25 cellular contexts compared by ENCODE assay signal in genomic region chr3:148162132-148162531, GRCh38.
DNase-seq lines count a peak whose midpoint lies in the region; ATAC-seq and TF ChIP-seq lines count a peak whose summit lies in the region.
"Had no signal": no experiment of that assay in that cellular context is flagged by ENCODE, and none has a peak within 500 bp of the region (broad histone marks: within the 10 kb centered on the region; RNA-seq: fewer than 3 reads in every experiment).

No MANE protein-coding gene starts in this region.

- H3K79me2 ChIP-seq in SK-N-SH (ENCODE audit: insufficient read depth), result no peaks in the 10 kb centered on the region
- H3K79me2 ChIP-seq: hepatocyte had no signal

- no peaks in the 10 kb centered on the region for H4K20me1 ChIP-seq in SK-N-SH (ENCODE audit: insufficient read depth)

- H2BK5ac ChIP-seq in neuronal stem cell (ENCODE audit: low read length), result no peak overlapping the region

- H3K79me1 ChIP-seq in neuronal stem cell (ENCODE audit: low read depth, low read length), result no peaks in the 10 kb centered on the region

- no peak overlapping the region for H3K4me3 ChIP-seq in SK-N-SH (ENCODE audit: low read depth in 2 of 2, low read length in 1 of 2)
- no peak overlapping the region for H3K4me3 ChIP-seq in astrocyte of the spinal cord (ENCODE audit: low read depth, low read length)
- H3K4me3 ChIP-seq in neuronal stem cell (ENCODE audit: low read length in 2 of 2), result no peak overlapping the region
- H3K4me3 ChIP-seq: hepatocyte, K562, smooth muscle cell, stomach, uterus had no signal

- no peaks in the 10 kb centered on the region for H3K9me3 ChIP-seq in SK-N-SH
- H3K9me3 ChIP-seq in neuronal stem cell (replicated peaks in 1 of 2; ENCODE audit: control insufficient read depth in 2 of 2, insufficient read depth in 1 of 2, low read depth in 1 of 2, low read length in 2 of 2), result no peaks in the 10 kb centered on the region
- H3K9me3 ChIP-seq: stomach, uterus had no signal

- H4K8ac ChIP-seq in neuronal stem cell (ENCODE audit: low read depth, low read length), result no peak overlapping the region

- no peaks in the 10 kb centered on the region for H3K9me2 ChIP-seq in SK-N-SH

- in situ Hi-C loops in astrocyte of the spinal cord (cut with HindIII; ENCODE audit: low sequenced_read_pairs), result no loop called here

- TF ChIP-seq CTCF in SK-N-SH (IDR thresholded peaks at IDR 0.05), result peak; percentile 15; the same call in 1 of the 2 replicates
- peak; percentile 33 for TF ChIP-seq CTCF in astrocyte of the spinal cord (IDR thresholded peaks at IDR 0.05; ENCODE audit: low read depth, low read length)

- H3F3A ChIP-seq in SK-N-SH (replicated peaks; ENCODE audit: insufficient read depth), result peaks cover 3% of the 10 kb centered on the region

- H2BK12ac ChIP-seq in neuronal stem cell (ENCODE audit: low read length), result no peak overlapping the region

- H2BK15ac ChIP-seq in neuronal stem cell (ENCODE audit: low read length), result no peak overlapping the region

- POLR2A ChIA-PET in SK-N-SH (lab: Yijun Ruan, JAX), result no interaction called here

- CTCF ChIA-PET in SK-N-SH (lab: Yijun Ruan, JAX), result interaction anchor here (0.6 to 1.9 kb wide), 6 partner anchors 12 to 572 kb away, joined by 3 to 5 read pairs (median 3); no protein-coding TSS in a partner anchor

- H3K4me1 ChIP-seq in SK-N-SH (ENCODE audit: control insufficient read depth in 1 of 2, insufficient read depth in 2 of 2, low read depth in 1 of 2, low read length in 1 of 2) (no peaks in the 10 kb centered on the region), neuronal stem cell (ENCODE audit: control insufficient read depth in 2 of 2, insufficient read depth in 1 of 2, low read depth in 1 of 2, low read length in 2 of 2) (no peaks in the 10 kb centered on the region)
- H3K4me1 ChIP-seq: stomach, uterus had no signal

- H2AK5ac ChIP-seq in neuronal stem cell (ENCODE audit: low read depth, low read length), result no peak overlapping the region

- no peak overlapping the region for H3K18ac ChIP-seq in neuronal stem cell (ENCODE audit: low read length)

- no peak for DNase-seq in SK-N-SH
- DNase-seq in astrocyte of the spinal cord (ENCODE audit: low read depth, low spot score), result peak; percentile 29
- peak; percentile 7 for DNase-seq in iPS-NIHi11 (ENCODE audit: low spot score)
- no peak for DNase-seq in NCI-H2171 (lab: John Stamatoyannopoulos, UW)
- DNase-seq in dermis blood vessel endothelial cell, result no peak
- DNase-seq in ecto neural progenitor cell (ENCODE audit: low spot score), result no peak
- DNase-seq in neuronal stem cell (ENCODE audit: low spot score), result no peak
- DNase-seq: activated CD4-positive, alpha-beta memory T cell treated with anti-CD3 and anti-CD28 coated beads for 36 hours; activated naive CD4-positive, alpha-beta T cell treated with anti-CD3 and anti-CD28 coated beads for 36 hours; activated T-cell treated with anti-CD3 and anti-CD28 coated beads, Interleukin-2, amount 50 U/mL, for 1 hour; CD4-positive, alpha-beta T cell; DMS79; kidney glomerular epithelial cell; NCI-H1930; NCI-H446 treated with DMSO at 0.1 percent for 48 hours; nephron progenitor cell; SHP77; stimulated activated CD4-positive, alpha-beta T cell treated with anti-CD3 and anti-CD28 coated beads, Interleukin-4, amount 100 ng/mL, for 1 hour; stomach; T-helper 1 cell; uterus had no signal

- H3K23ac ChIP-seq in neuronal stem cell (ENCODE audit: low read depth, low read length, poor library complexity), result no peak overlapping the region

- no peak overlapping the region for H3K4me2 ChIP-seq in SK-N-SH
- no peak overlapping the region for H3K4me2 ChIP-seq in neuronal stem cell (ENCODE audit: insufficient read depth, low read length, poor library complexity, severe bottlenecking)
- H3K4me2 ChIP-seq: hepatocyte, smooth muscle cell had no signal

- no peak overlapping the region for H4K91ac ChIP-seq in neuronal stem cell (ENCODE audit: low read depth, low read length, poor library complexity)

- H3K36me3 ChIP-seq in SK-N-SH (replicated peaks in 1 of 2; ENCODE audit: control insufficient read depth in 1 of 2, insufficient read depth in 2 of 2, low read length in 1 of 2), result no peaks in the 10 kb centered on the region
- no peaks in the 10 kb centered on the region for H3K36me3 ChIP-seq in neuronal stem cell (replicated peaks in 1 of 2; ENCODE audit: control insufficient read depth in 2 of 2, insufficient read depth in 2 of 2, low read length in 2 of 2)
- H3K36me3 ChIP-seq: stomach, uterus had no signal

- ATAC-seq in SK-N-SH treated with all-trans-retinoic acid at 6 μM for 48 hours, result no peak
- ATAC-seq: K562 had no signal

- whole genome bisulfite sequencing in SK-N-SH (ENCODE audit: low lambda C conversion rate), result 35% methylated on average over 2 of the region's 2 CpGs
- no CpG with 5 or more reads among the region's 2 CpGs for WGBS in neuronal stem cell (ENCODE audit: extremely low coverage in 2 of 2, insufficient read length in 2 of 2, insufficient replicate concordance in 1 of 2), 2 donors

- H3K14ac ChIP-seq in neuronal stem cell (ENCODE audit: low read length), result no peak overlapping the region

- H2AFZ ChIP-seq in SK-N-SH (ENCODE audit: low read depth) (no peak overlapping the region), neuronal stem cell (ENCODE audit: low read length) (no peak overlapping the region)
- H2AFZ ChIP-seq: hepatocyte had no signal

- H3K4ac ChIP-seq in neuronal stem cell (ENCODE audit: low read length), result no peak overlapping the region

- no peaks in the 10 kb centered on the region for H3K27me3 ChIP-seq in SK-N-SH (ENCODE audit: insufficient read depth)
- no peaks in the 10 kb centered on the region for H3K27me3 ChIP-seq in neuronal stem cell (ENCODE audit: control insufficient read depth in 3 of 3, insufficient read depth in 3 of 3, low read depth in 1 of 3, low read length in 3 of 3)
- H3K27me3 ChIP-seq: hepatocyte, stomach, uterus had no signal

- H3K9ac ChIP-seq in SK-N-SH (no peak overlapping the region), neuronal stem cell (ENCODE audit: low read depth, low read length, poor library complexity) (no peak overlapping the region)

- no peak overlapping the region for H2BK120ac ChIP-seq in neuronal stem cell (ENCODE audit: low read depth, low read length)

- no peak for TF ChIP-seq EP300 in SK-N-SH (IDR thresholded peaks at IDR 0.05; ENCODE audit: borderline replicate concordance in 1 of 2, low read depth in 1 of 2, low read length in 1 of 2)

- TF ChIP-seq RAD21 in SK-N-SH (IDR thresholded peaks at IDR 0.05; ENCODE audit: low read length), result peak; percentile 61

- H3K27ac ChIP-seq in SK-N-SH (ENCODE audit: low read depth in 2 of 2, low read length in 1 of 2) (no peak overlapping the region), neuronal stem cell (replicated peaks; ENCODE audit: low read length) (no peak overlapping the region)
- H3K27ac ChIP-seq: hepatocyte, stomach, uterus had no signal

TF ChIP-seq in SK-N-SH, 30 proteins besides CTCF, POLR2A, EP300 and RAD21:
- peak; percentile 27; the same call in 1 of the 2 replicates for TF ChIP-seq SMC3 (IDR thresholded peaks at IDR 0.05; ENCODE audit: low read depth, low read length)
- TF ChIP-seq GATA2 (CRISPR knock-in tag; IDR thresholded peaks at IDR 0.05), result no peak

TF ChIP-seq in SK-N-SH treated with all-trans-retinoic acid at 6 μM for 48 hours, 23 proteins besides CTCF, POLR2A, EP300 and RAD21:
- TF ChIP-seq TCF4 (CRISPR knock-in tag; IDR thresholded peaks at IDR 0.05; ENCODE audit: borderline replicate concordance) (no peak), ZC3H10 (CRISPR knock-in tag; IDR thresholded peaks at IDR 0.05) (no peak), RARB (CRISPR knock-in tag; IDR thresholded peaks at IDR 0.05) (no peak), ZFP3 (CRISPR knock-in tag; IDR thresholded peaks at IDR 0.05) (no peak), TSHZ2 (CRISPR knock-in tag; IDR thresholded peaks at IDR 0.05) (no peak), ZNF70 (CRISPR knock-in tag; IDR thresholded peaks at IDR 0.05) (no peak)

Comparison
In these comparisons a context has a peak if more than half of its experiments do, and no peak if none do; other contexts are left out.
1. DNase-seq: peak in astrocyte of the spinal cord (single experiment) and iPS-NIHi11 (single experiment); none in SK-N-SH (single experiment), NCI-H2171 (single experiment), dermis blood vessel endothelial cell (single experiment), ecto neural progenitor cell (single experiment) and neuronal stem cell (single experiment).